In genomic region chr6:117317261-117317660, GRCh38 we compare ENCODE assay signal across 9 cellular contexts. TPM values are rescaled to one million over a fixed set of nuclear protein-coding genes. Genes with fewer than 3 reads are reported as not detected.
DNase-seq lines count a peak whose midpoint lies in the region; ATAC-seq and TF ChIP-seq lines count a peak whose summit lies in the region.
"Had no signal": no experiment of that assay in that cellular context is flagged by ENCODE, and none has a peak within 500 bp of the region (broad histone marks: within the 10 kb centered on the region; RNA-seq: fewer than 3 reads in every experiment).

No MANE protein-coding gene starts in this region.

- CTCF ChIA-PET in IMR-90 (lab: Yijun Ruan, JAX): no interaction called here

- H3K27me3 ChIP-seq in IMR-90 (ENCODE audit: control insufficient read depth, insufficient read depth, low read length): no peaks in the 10 kb centered on the region

- no peak overlapping the region for H3K27ac ChIP-seq in IMR-90 (ENCODE audit: insufficient read depth, low read length)
- no peak overlapping the region for H3K27ac ChIP-seq in caudate nucleus (ENCODE audit: low read depth, low read length)

- H3K79me1 ChIP-seq in IMR-90 (ENCODE audit: low read depth in 1 of 2, low read length in 2 of 2): no peaks in the 10 kb centered on the region

- no peaks in the 10 kb centered on the region for H3K9me3 ChIP-seq in IMR-90 (ENCODE audit: control insufficient read depth, insufficient read depth, low read length)

- TF ChIP-seq POLR2A in IMR-90 (IDR thresholded peaks at IDR 0.05; ENCODE audit: low read depth, low read length): no peak

- H3K36me3 Mint-ChIP-seq in nephron progenitor cell (ENCODE audit: low read depth): no peaks in the 10 kb centered on the region

- H4K91ac ChIP-seq in IMR-90 (ENCODE audit: insufficient read depth, low read depth, low read length): no peak overlapping the region

- no peak overlapping the region for H3K4ac ChIP-seq in IMR-90 (ENCODE audit: low read depth, low read length)

- no peak overlapping the region for H3K4me3 ChIP-seq in GM12864 (ENCODE audit: low read depth, low read length)
- no peak overlapping the region for H3K4me3 ChIP-seq in IMR-90 (ENCODE audit: insufficient read depth, low read depth, low read length)
- H3K4me3 ChIP-seq in astrocyte of the spinal cord (ENCODE audit: low read depth, low read length): no peak overlapping the region

- H2BK5ac ChIP-seq in IMR-90 (ENCODE audit: low read depth, low read length, poor library complexity, severe bottlenecking): no peak overlapping the region

- no peaks in the 10 kb centered on the region for H3K9me3 Mint-ChIP-seq in nephron progenitor cell

- TF ChIP-seq CTCF in GM12864 (IDR thresholded peaks at IDR 0.05; ENCODE audit: low read depth, low read length, missing control alignments): peak; percentile 32
- 0 out of 2 replicates have a peak, but pooled peaks have one; percentile 26 for TF ChIP-seq CTCF in IMR-90 (conservative IDR thresholded peaks at IDR 0.05; ENCODE audit: low read depth, low read length)
- peak; percentile 37 for TF ChIP-seq CTCF in astrocyte of the spinal cord (IDR thresholded peaks at IDR 0.05; ENCODE audit: low read depth, low read length)
- peak; percentile 39 for TF ChIP-seq CTCF in nephron progenitor cell (IDR thresholded peaks at IDR 0.05)

- no peak overlapping the region for H3K9ac ChIP-seq in IMR-90 (ENCODE audit: low read depth, low read length)

- no peak overlapping the region for H3K56ac ChIP-seq in IMR-90 (ENCODE audit: extremely low read depth, insufficient read depth, low read length)

- H2AK5ac ChIP-seq in IMR-90 (ENCODE audit: low read depth, low read length): no peak overlapping the region

- H3K4me1 Mint-ChIP-seq in nephron progenitor cell: no peaks in the 10 kb centered on the region

- no CpG with 5 or more reads among the region's 4 CpGs for WGBS in IMR-90 (ENCODE audit: extremely low coverage in 2 of 2, insufficient read length in 1 of 2), 2 experiments

- DNase-seq in GM12864 (ENCODE audit: low read depth) (no peak), IMR-90 (peak; percentile 6), astrocyte of the spinal cord (ENCODE audit: low read depth, low spot score) (peak; percentile 40), nephron progenitor cell (no peak), caudate nucleus (lab: John Stamatoyannopoulos, UW) (no peak), NK-92 (lab: John Stamatoyannopoulos, UW; ENCODE audit: unreplicated experiment) (no peak)
- DNase-seq: activated CD4-positive, alpha-beta T cell treated with anti-CD3 and anti-CD28 coated beads for 1 hour; stimulated activated CD4-positive, alpha-beta T cell treated with anti-CD3 and anti-CD28 coated beads, Interleukin-4, amount 100 ng/mL, for 24 hours had no signal

- no peak overlapping the region for H3K27ac Mint-ChIP-seq in nephron progenitor cell

- H3K27me3 Mint-ChIP-seq in nephron progenitor cell (ENCODE audit: low read depth, poor library complexity): peaks cover 5% of the 10 kb centered on the region

- POLR2A ChIA-PET in IMR-90 (lab: Charles Lee; ENCODE audit: unreplicated experiment): no interaction called here

- no peak overlapping the region for H3K23ac ChIP-seq in IMR-90 (ENCODE audit: low read depth, low read length)

- no peaks in the 10 kb centered on the region for H3K36me3 ChIP-seq in IMR-90 (ENCODE audit: control insufficient read depth, insufficient read depth, low read length)

- H2AFZ ChIP-seq in IMR-90 (replicated peaks; ENCODE audit: low read length, poor library complexity): no peak overlapping the region

- H3K4me2 ChIP-seq in IMR-90 (ENCODE audit: low read depth, low read length): no peak overlapping the region

- no peak overlapping the region for H3K18ac ChIP-seq in IMR-90 (ENCODE audit: low read depth, low read length)

- no TSS peak for BruUV-seq in IMR-90 (replicated peaks; lab: Mats Ljungman, UMichigan)

- no peaks in the 10 kb centered on the region for H4K20me1 ChIP-seq in IMR-90 (ENCODE audit: insufficient read depth, low read length)

- H4K5ac ChIP-seq in IMR-90 (ENCODE audit: low read depth, low read length): no peak overlapping the region

- dilution Hi-C loops in IMR-90 (cut with HindIII; ENCODE audit: low sequenced_read_pairs, unreplicated experiment): no loop called here

- H2BK20ac ChIP-seq in IMR-90 (ENCODE audit: low read depth, low read length): no peak overlapping the region

- H2BK120ac ChIP-seq in IMR-90 (ENCODE audit: low read depth, low read length): no peak overlapping the region

- H3K4me3 Mint-ChIP-seq in nephron progenitor cell: no peak overlapping the region

- in situ Hi-C loops in IMR-90 (cut with MboI; ENCODE audit: low sequenced_read_pairs) (no loop called here), astrocyte of the spinal cord (cut with HindIII; ENCODE audit: low sequenced_read_pairs) (no loop called here)

- no peak overlapping the region for H2BK15ac ChIP-seq in IMR-90 (ENCODE audit: low read depth, low read length)

- intact Hi-C loops in IMR-90 (cut with micrococcal nuclease): loop anchor here (5.0 kb wide), 1 partner anchor 345 kb away; no protein-coding TSS in a partner anchor

- no peak overlapping the region for H3K14ac ChIP-seq in IMR-90 (replicated peaks; ENCODE audit: low read depth, low read length)

- peak; percentile 15; the same call in 1 of the 2 replicates for TF ChIP-seq RAD21 in IMR-90 (IDR thresholded peaks at IDR 0.05; ENCODE audit: low read length)

- no peaks in the 10 kb centered on the region for H3K9me1 ChIP-seq in IMR-90 (ENCODE audit: insufficient read depth, low read length)

- no peaks in the 10 kb centered on the region for H3K4me1 ChIP-seq in IMR-90 (ENCODE audit: control insufficient read depth, insufficient read depth, low read length)

- ATAC-seq in IMR-90 (ENCODE audit: low read depth) (no peak), HG02938 (IDR thresholded peaks at IDR 0.05; ENCODE audit: unreplicated experiment) (no peak)

- H2AK9ac ChIP-seq in IMR-90 (replicated peaks; ENCODE audit: low read depth, low read length, poor library complexity): no peak overlapping the region

- no peak overlapping the region for H4K8ac ChIP-seq in IMR-90 (ENCODE audit: low read depth in 2 of 2, low read length in 2 of 2)

TF ChIP-seq in IMR-90, 13 proteins besides CTCF, POLR2A, EP300 and RAD21:
- TF ChIP-seq SMC3 (IDR thresholded peaks at IDR 0.05; ENCODE audit: low read depth, low read length) (no peak), NFE2L2 (IDR thresholded peaks at IDR 0.05; ENCODE audit: low read depth, low read length) (no peak), USF2 (IDR thresholded peaks at IDR 0.05; ENCODE audit: low read depth, low read length) (no peak), CEBPB (IDR thresholded peaks at IDR 0.05; ENCODE audit: low read depth, low read length) (no peak), MXI1 (IDR thresholded peaks at IDR 0.05; ENCODE audit: borderline replicate concordance, low read depth, low read length) (no peak)
- TF ChIP-seq, protein P1, sequence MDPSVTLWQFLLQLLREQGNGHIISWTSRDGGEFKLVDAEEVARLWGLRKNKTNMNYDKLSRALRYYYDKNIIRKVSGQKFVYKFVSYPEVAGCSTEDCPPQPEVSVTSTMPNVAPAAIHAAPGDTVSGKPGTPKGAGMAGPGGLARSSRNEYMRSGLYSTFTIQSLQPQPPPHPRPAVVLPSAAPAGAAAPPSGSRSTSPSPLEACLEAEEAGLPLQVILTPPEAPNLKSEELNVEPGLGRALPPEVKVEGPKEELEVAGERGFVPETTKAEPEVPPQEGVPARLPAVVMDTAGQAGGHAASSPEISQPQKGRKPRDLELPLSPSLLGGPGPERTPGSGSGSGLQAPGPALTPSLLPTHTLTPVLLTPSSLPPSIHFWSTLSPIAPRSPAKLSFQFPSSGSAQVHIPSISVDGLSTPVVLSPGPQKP (IDR thresholded peaks at IDR 0.05; ENCODE audit: borderline replicate concordance, low read depth, low read length): no peak
TF ChIP-seq in IMR-90: peak in this region for 0.

RNA-seq across cellular contexts. Expression of gene VGLL2, which starts 51.9 kb away (rescaled TPM):
- total RNA-seq in IMR-90 (2012; rRNA removed): not detected in 2 replicates
- not detected in 2 replicates for polyA plus RNA-seq in IMR-90 (2012; rRNA removed)
- not detected in 2 replicates for polyA plus RNA-seq in IMR-90 (2012; cell fraction: cytosol; rRNA removed)
- not detected in 2 replicates for polyA plus RNA-seq in IMR-90 (2012; cell fraction: nucleus; rRNA removed; ENCODE audit: low replicate concordance)

Comparison
In these comparisons a context has a peak if more than half of its experiments do, and no peak if none do; other contexts are left out.
1. DNase-seq: peak in IMR-90 (single experiment) and astrocyte of the spinal cord (single experiment); none in GM12864 (single experiment), nephron progenitor cell (single experiment), caudate nucleus (0 of 61) and NK-92 (single experiment).
2. Peak in every context shown above with its lines, with median percentiles within 50 percentile points of each other: CTCF ChIP-seq.